ENCODE assay signal across 9 cellular contexts in the genomic region with DNA sequence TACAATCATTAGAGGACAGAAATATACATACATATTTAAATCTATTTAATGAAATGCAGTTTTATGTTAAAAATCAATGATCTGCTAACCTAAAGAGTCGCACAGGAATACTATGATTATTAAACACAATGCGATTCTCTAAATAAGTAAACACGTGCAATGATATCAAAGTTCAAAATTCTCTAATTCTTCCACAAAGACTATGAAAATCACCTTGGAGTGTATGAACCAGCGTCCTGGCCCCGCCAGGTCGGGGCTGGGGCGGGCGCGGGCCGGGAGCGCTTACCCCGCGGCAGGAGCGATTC. TPM values are rescaled to one million over a fixed set of nuclear protein-coding genes. Genes with fewer than 3 reads are reported as not detected.
DNase-seq lines count a peak whose midpoint lies in the region; FAIRE-seq and TF ChIP-seq lines count a peak whose summit lies in the region.
"Had no signal": no experiment of that assay in that cellular context is flagged by ENCODE, and none has a peak within 500 bp of the region (broad histone marks: within the 10 kb centered on the region; RNA-seq: fewer than 3 reads in every experiment).

No MANE protein-coding gene starts in this region.

- H3K79me1 ChIP-seq in H1 (ENCODE audit: low read depth, low read length) = no peaks in the 10 kb centered on the region; the same call in 1 of the 2 replicates

- H2AK5ac ChIP-seq in H1 (ENCODE audit: low read depth, low read length) = no peak overlapping the region

- H3K56ac ChIP-seq in H1 (replicated peaks; ENCODE audit: insufficient read length, low read depth, low read length) = peak overlapping the region; percentile 94

- TF ChIP-seq CTCF in NB4 (IDR thresholded peaks at IDR 0.05; ENCODE audit: low read depth, low read length) = no peak
- TF ChIP-seq CTCF in H1 (IDR thresholded peaks at IDR 0.05; ENCODE audit: control extremely low read depth in 1 of 3, insufficient read depth in 1 of 3, low read depth in 1 of 3, low read length in 3 of 3) = no peak
- TF ChIP-seq CTCF in neural cell (IDR thresholded peaks at IDR 0.05; ENCODE audit: poor library complexity, severe bottlenecking) = no peak

- H4K8ac ChIP-seq in H1 (ENCODE audit: extremely low read depth, insufficient read depth, low read length) = peak overlapping the region; percentile 73; the same call in 1 of the 2 replicates

- peak overlapping the region; percentile 63; the same call in 1 of the 2 replicates for H3K18ac ChIP-seq in H1 (ENCODE audit: extremely low read depth, low read length)

- H3K36me3 ChIP-seq in BLaER1 (peaks cover 22% of the 10 kb centered on the region), H1 (ENCODE audit: control insufficient read depth in 2 of 4, insufficient read depth in 4 of 4, low read length in 3 of 4) (no peaks in the 10 kb centered on the region), neural cell (ENCODE audit: insufficient read depth, low read length) (peaks cover 4% of the 10 kb centered on the region)

- H3K23me2 ChIP-seq in H1 (ENCODE audit: low read depth, low read length) = peaks cover 3% of the 10 kb centered on the region

- no peak overlapping the region for H4K91ac ChIP-seq in H1 (replicated peaks; ENCODE audit: insufficient read length, low read length)

- no peaks in the 10 kb centered on the region for H3K9me3 ChIP-seq in BLaER1
- H3K9me3 ChIP-seq in H1 (ENCODE audit: insufficient read depth in 2 of 2, low read depth in 1 of 2, low read length in 1 of 2) = no peaks in the 10 kb centered on the region
- H3K9me3 ChIP-seq in neural cell (ENCODE audit: low read length) = no peaks in the 10 kb centered on the region

- TF ChIP-seq RAD21 in H1 (IDR thresholded peaks at IDR 0.05 in 1 of 2, conservative IDR thresholded peaks at IDR 0.05 in 1 of 2; ENCODE audit: low read depth in 2 of 2, low read length in 2 of 2) (no peak), neural cell (conservative IDR thresholded peaks at IDR 0.05) (no peak)

- CTCF ChIA-PET in H1 (lab: Charles Lee; ENCODE audit: partially characterized antibody) = interaction anchor here (0.7 kb wide), 1 partner anchor 223 kb away, joined by 3 read pairs; no protein-coding TSS in a partner anchor

- H3K4me1 ChIP-seq in BLaER1 = peaks cover 56% of the 10 kb centered on the region
- H3K4me1 ChIP-seq in H1 (replicated peaks in 1 of 4; ENCODE audit: control insufficient read depth in 3 of 4, insufficient read depth in 4 of 4, low read length in 3 of 4) = peaks cover 2 to 15% (median 12%) of the 10 kb centered on the region in 4 experiments; a peak in 4 of 7 replicates

- no peak overlapping the region for H2AFZ ChIP-seq in H1 (ENCODE audit: low read length)
- H2AFZ ChIP-seq in neural cell (ENCODE audit: low read depth, low read length) = peak overlapping the region; percentile 41

- peak overlapping the region; percentile 90 for H3K9ac ChIP-seq in BLaER1
- peak overlapping the region; percentile 69 to 91 (median 79) for H3K9ac ChIP-seq in H1 (replicated peaks in 1 of 4; ENCODE audit: extremely low read depth in 1 of 4, low read depth in 3 of 4, low read length in 3 of 4)
- H3K9ac ChIP-seq in neural cell (ENCODE audit: low read length) = no peak overlapping the region

- H3K27me3 ChIP-seq in BLaER1 = no peaks in the 10 kb centered on the region
- H3K27me3 ChIP-seq in H1 (replicated peaks in 1 of 4; ENCODE audit: control insufficient read depth in 3 of 4, extremely low read depth in 1 of 4, insufficient read depth in 3 of 4, low read length in 3 of 4) = no peaks in the 10 kb centered on the region
- H3K27me3 ChIP-seq in neural cell (ENCODE audit: insufficient read depth, low read depth, low read length) = no peaks in the 10 kb centered on the region

- no peak for TF ChIP-seq POLR2A in NB4 (IDR thresholded peaks at IDR 0.05; ENCODE audit: extremely low read depth, insufficient read length)
- TF ChIP-seq POLR2A in H1 (IDR thresholded peaks at IDR 0.05; ENCODE audit: control extremely low read depth in 1 of 2, low read depth in 2 of 2, low read length in 2 of 2) = no peak

- TF ChIP-seq EP300 in H1 (IDR thresholded peaks at IDR 0.05; ENCODE audit: borderline replicate concordance in 1 of 2, low read depth in 2 of 2, low read length in 2 of 2) = no peak
- TF ChIP-seq EP300 in neural cell (conservative IDR thresholded peaks at IDR 0.05; ENCODE audit: poor library complexity, severe bottlenecking) = no peak

- H3K14ac ChIP-seq in H1 (ENCODE audit: insufficient read length) = no peak overlapping the region

- POLR2A ChIA-PET in H1 (lab: Charles Lee; ENCODE audit: partially characterized antibody) = interaction anchor here (0.7 to 4.0 kb wide), 13 partner anchors 9 to 133 kb away, joined by 3 to 64 read pairs (median 6); partner anchors contain the start of genes BST1 and FBXL5

- DNase-seq in NB4 (ENCODE audit: low read depth) (no peak), H1 (ENCODE audit: low read depth in 1 of 2, low spot score in 2 of 2) (no peak), NCI-H2029 treated with DMSO at 0.1 percent for 48 hours (lab: John Stamatoyannopoulos, UW) (no peak), RKO (ENCODE audit: low spot score) (no peak), NCI-H345 treated with DMSO at 0.1 percent for 48 hours (lab: John Stamatoyannopoulos, UW; ENCODE audit: unreplicated experiment) (no peak), DMS79 treated with DMSO at 0.1 percent for 48 hours (lab: John Stamatoyannopoulos, UW) (no peak)

- H3K4me2 ChIP-seq in BLaER1 = peak overlapping the region; percentile 74
- peak overlapping the region; percentile 49 to 98 for H3K4me2 ChIP-seq in H1 (ENCODE audit: insufficient read depth in 1 of 2, low read depth in 2 of 2, low read length in 2 of 2)
- H3K4me2 ChIP-seq in neural cell (ENCODE audit: low read length) = peak overlapping the region; percentile 76

- no peak overlapping the region for H3K23ac ChIP-seq in H1 (ENCODE audit: insufficient read length)

- no peaks in the 10 kb centered on the region for H3F3A ChIP-seq in neural cell (ENCODE audit: insufficient read depth, low read length, poor library complexity, severe bottlenecking)

- H3K9me2 ChIP-seq in neural cell (ENCODE audit: insufficient read depth, low read length) = no peaks in the 10 kb centered on the region

- FAIRE-seq in H1 (lab: Jason Lieb, UNC) = no peak
- FAIRE-seq: frontal cortex had no signal

- 0% methylated on average over 14 of the region's 14 CpGs; no CpG with 5 or more reads in 1 of the 2 experiments for WGBS in H1 (ENCODE audit: extremely low coverage in 1 of 2, insufficient coverage in 1 of 2, insufficient read length in 1 of 2, insufficient replicate concordance in 2 of 2, low coverage in 1 of 2, low lambda C conversion rate in 2 of 2, missing lambda C conversion rate in 1 of 2), 2 experiments

- peaks cover 3 to 75% of the 10 kb centered on the region in 2 experiments; a peak in 3 of 4 replicates for H3K79me2 ChIP-seq in H1 (ENCODE audit: control insufficient read depth in 1 of 2, insufficient read depth in 2 of 2, low read length in 2 of 2)
- peaks cover 58% of the 10 kb centered on the region for H3K79me2 ChIP-seq in neural cell (replicated peaks; ENCODE audit: insufficient read depth, low read length)

- H3K4me3 ChIP-seq in BLaER1 (peak overlapping the region; percentile 84), NB4 (ENCODE audit: low read depth, low read length) (peak overlapping the region; percentile 90), H1 (ENCODE audit: extremely low read depth in 1 of 4, insufficient read depth in 2 of 4, low read depth in 3 of 4, low read length in 4 of 4) (peak overlapping the region; percentile 86 to 97 (median 91)), neural cell (ENCODE audit: low read length) (peak overlapping the region; percentile 80)

- H3K4ac ChIP-seq in H1 (replicated peaks; ENCODE audit: insufficient read length, low read depth, low read length) = no peak overlapping the region

- no peak overlapping the region for H2BK120ac ChIP-seq in H1 (replicated peaks; ENCODE audit: low read depth, low read length)

- peak overlapping the region; percentile 92 for H3K27ac ChIP-seq in BLaER1
- peak overlapping the region; percentile 88 for H3K27ac ChIP-seq in H1 (ENCODE audit: low read depth, low read length)
- H3K27ac ChIP-seq in neural cell (ENCODE audit: low read length) = no peak overlapping the region

- peak overlapping the region; percentile 31 for H4K5ac ChIP-seq in H1 (ENCODE audit: insufficient read length, low read depth, low read length)

- no peak overlapping the region for H2BK20ac ChIP-seq in H1 (ENCODE audit: low read length)

- no peak overlapping the region for H2BK15ac ChIP-seq in H1 (ENCODE audit: low read length)

- H4K20me1 ChIP-seq in BLaER1 = no peaks in the 10 kb centered on the region
- H4K20me1 ChIP-seq in H1 (replicated peaks in 1 of 2; ENCODE audit: control insufficient read depth in 1 of 2, insufficient read depth in 2 of 2, low read length in 2 of 2) = peaks cover 0 to 3% of the 10 kb centered on the region in 2 experiments
- no peaks in the 10 kb centered on the region for H4K20me1 ChIP-seq in neural cell (ENCODE audit: insufficient read depth)

- H2BK12ac ChIP-seq in H1 (ENCODE audit: low read depth, low read length) = no peak overlapping the region

- peak overlapping the region; percentile 89 for H2BK5ac ChIP-seq in H1 (ENCODE audit: low read depth, low read length)

RNA-seq across cellular contexts. Expression of gene FAM200B, which starts 0.6 kb away (rescaled TPM):
- total RNA-seq in H1 (2021; fragmentation: NEBNext Ultra II Directional; extraction: Animal tissue kit (Norgen Biotek cat#: 25700)) = 21.9 and 23.7 TPM in 2 replicates
- 10.7 and 11.9 TPM in 2 replicates for polyA plus RNA-seq in H1 (2011; rRNA removed)
- 16.0 TPM for polyA plus RNA-seq in H1 (2011; cell fraction: cytosol; rRNA removed)
- 10.3 TPM for polyA plus RNA-seq in H1 (2011; cell fraction: nucleus; rRNA removed)
- 15.2 to 33.0 TPM (median 21.7 TPM) in 4 replicates for polyA plus RNA-seq in H1 (2012, experiment 1 of 2)
- 11.6 TPM for polyA plus RNA-seq in H1 (2012, experiment 2 of 2)
- 45.1 TPM for polyA plus RNA-seq in H1 (2013, experiment 1 of 2)
- 44.9 TPM for polyA plus RNA-seq in H1 (2013, experiment 2 of 2)
- polyA minus RNA-seq in H1 (2011; rRNA and poly(A)+ RNA removed) = 2.7 and 7.3 TPM in 2 replicates
- 8.1 TPM for polyA minus RNA-seq in H1 (2011; cell fraction: cytosol; rRNA and poly(A)+ RNA removed)
- polyA minus RNA-seq in H1 (2011; cell fraction: nucleus; rRNA and poly(A)+ RNA removed) = 14.7 TPM
- polyA plus RNA-seq in neural cell = 182 and 238 TPM in 2 replicates
- polyA minus RNA-seq in neural cell = 111 and 131 TPM in 2 replicates

RNA-seq across cellular contexts. Expression of gene BST1, which starts 21.8 kb away (rescaled TPM):
- total RNA-seq in H1 (2021; fragmentation: NEBNext Ultra II Directional; extraction: Animal tissue kit (Norgen Biotek cat#: 25700)) = 0.52 TPM in 1 of 2 replicates, not detected in the other
- polyA plus RNA-seq in H1 (2011; rRNA removed) (0.20 and 0.54 TPM in 2 replicates), neural cell (0.32 and 1.6 TPM in 2 replicates)
- polyA plus RNA-seq in H1 (2011; cell fraction: cytosol; rRNA removed) = 0.32 TPM
- 0.53 TPM for polyA plus RNA-seq in H1 (2011; cell fraction: nucleus; rRNA removed)
- 0.84 to 1.00 TPM (median 0.87 TPM) in 4 replicates for polyA plus RNA-seq in H1 (2012, experiment 1 of 2)
- 0.52 TPM for polyA plus RNA-seq in H1 (2012, experiment 2 of 2)
- 0.49 TPM for polyA plus RNA-seq in H1 (2013, experiment 1 of 2)
- polyA plus RNA-seq in H1 (2013, experiment 2 of 2) = 0.39 TPM
- 0.16 and 0.80 TPM in 2 replicates for polyA minus RNA-seq in H1 (2011; rRNA and poly(A)+ RNA removed)
- polyA minus RNA-seq in H1 (2011; cell fraction: cytosol; rRNA and poly(A)+ RNA removed) = not detected
- not detected for polyA minus RNA-seq in H1 (2011; cell fraction: nucleus; rRNA and poly(A)+ RNA removed)
- 0.49 and 2.5 TPM in 2 replicates for polyA minus RNA-seq in neural cell

RNA-seq across cellular contexts. Expression of gene FBXL5, which starts 25.9 kb away (rescaled TPM):
- total RNA-seq in H1 (2021; fragmentation: NEBNext Ultra II Directional; extraction: Animal tissue kit (Norgen Biotek cat#: 25700)) = 62.7 and 62.8 TPM in 2 replicates
- 26.5 and 34.6 TPM in 2 replicates for polyA plus RNA-seq in H1 (2011; rRNA removed)
- polyA plus RNA-seq in H1 (2011; cell fraction: cytosol; rRNA removed) = 37.0 TPM
- polyA plus RNA-seq in H1 (2011; cell fraction: nucleus; rRNA removed) = 18.9 TPM
- 33.3 to 44.9 TPM (median 40.0 TPM) in 4 replicates for polyA plus RNA-seq in H1 (2012, experiment 1 of 2)
- 3.5 TPM for polyA plus RNA-seq in H1 (2012, experiment 2 of 2)
- polyA plus RNA-seq in H1 (2013, experiment 1 of 2) = 25.0 TPM
- polyA plus RNA-seq in H1 (2013, experiment 2 of 2) = 24.1 TPM
- polyA minus RNA-seq in H1 (2011; rRNA and poly(A)+ RNA removed) = 52.5 and 53.5 TPM in 2 replicates
- polyA minus RNA-seq in H1 (2011; cell fraction: cytosol; rRNA and poly(A)+ RNA removed) = 43.4 TPM
- 117 TPM for polyA minus RNA-seq in H1 (2011; cell fraction: nucleus; rRNA and poly(A)+ RNA removed)
- polyA plus RNA-seq in neural cell = 67.3 and 70.6 TPM in 2 replicates
- 192 and 206 TPM in 2 replicates for polyA minus RNA-seq in neural cell
